ENCODE assay signal across 1 cellular context in genomic region chr7:47475880-47476227, GRCh38.
TF ChIP-seq lines count a peak whose summit lies in the region.

No MANE protein-coding gene starts in this region.

TF ChIP-seq in SK-N-SH, 30 proteins besides CTCF, POLR2A, EP300 and RAD21 (continued from another document):
- TF ChIP-seq ZBTB33 (IDR thresholded peaks at IDR 0.05; ENCODE audit: borderline replicate concordance, low read depth), result no peak
- TF ChIP-seq NFIC (IDR thresholded peaks at IDR 0.05; ENCODE audit: borderline replicate concordance), result no peak
- no peak for TF ChIP-seq RFX5 (IDR thresholded peaks at IDR 0.05; ENCODE audit: low read length)
- TF ChIP-seq FOXJ3 (CRISPR knock-in tag; IDR thresholded peaks at IDR 0.05), result no peak
- no peak for TF ChIP-seq JUND (IDR thresholded peaks at IDR 0.05)
- TF ChIP-seq PBX3 (IDR thresholded peaks at IDR 0.05), result no peak
- no peak for TF ChIP-seq REST (IDR thresholded peaks at IDR 0.05; ENCODE audit: low read depth, low read length)
- no peak for TF ChIP-seq USF1 (IDR thresholded peaks at IDR 0.05; ENCODE audit: borderline replicate concordance, low read depth)
- TF ChIP-seq FOSL2 (IDR thresholded peaks at IDR 0.05; ENCODE audit: borderline replicate concordance, low read depth), result no peak
- no peak for TF ChIP-seq EZH2phosphoT487 (IDR thresholded peaks at IDR 0.05; ENCODE audit: borderline replicate concordance, low read depth)
- TF ChIP-seq GABPA (IDR thresholded peaks at IDR 0.05; ENCODE audit: low read depth), result no peak
- no peak for TF ChIP-seq MEF2A (IDR thresholded peaks at IDR 0.05; ENCODE audit: borderline replicate concordance, low read depth)
- no peak for TF ChIP-seq TCF12 (IDR thresholded peaks at IDR 0.05)
- no peak for TF ChIP-seq YY1 (IDR thresholded peaks at IDR 0.05; ENCODE audit: low read depth)
